ENCODE assay signal across 25 cellular contexts in genomic region chr2:145023331-145023934, GRCh38.
A peak's percentile ranks its signal among the peaks of the same experiment; 100 is the strongest.
DNase-seq lines count a peak whose midpoint lies in the region; ATAC-seq and TF ChIP-seq lines count a peak whose summit lies in the region.
"Had no signal": no experiment of that assay in that cellular context is flagged by ENCODE, and none has a peak within 500 bp of the region (broad histone marks: within the 10 kb centered on the region; RNA-seq: fewer than 3 reads in every experiment).

No MANE protein-coding gene starts in this region.

- no peak for ATAC-seq in GM19452 (IDR thresholded peaks at IDR 0.05; ENCODE audit: unreplicated experiment)
- ATAC-seq: activated naive CD4-positive, alpha-beta T cell treated with anti-CD3 and anti-CD28 coated beads, Interleukin-2, amount 50 U/mL, for 72 hours; stimulated activated naive CD8-positive, alpha-beta T cell treated with anti-CD3 and anti-CD28 coated beads, Interleukin-15, Interleukin-2, amounts not matched to agents 100 U/mL and 50 U/mL, for 24 hours had no signal

- WGBS in smooth muscle cell (ENCODE audit: low lambda C conversion rate), result 77% methylated on average over 3 of the region's 3 CpGs
- 75 to 85% methylated on average over 3 of the region's 3 CpGs for WGBS in sigmoid colon, 2 donors
- WGBS in prostate gland, result 48% methylated on average over 3 of the region's 3 CpGs

- intact Hi-C loops in sigmoid colon (cut with DNase I) (no loop called here), prostate gland (cut with DNase I) (no loop called here)

- TF ChIP-seq CTCF in AG04450 (IDR thresholded peaks at IDR 0.05; ENCODE audit: low read depth, low read length) (no peak), fibroblast of the aortic adventitia (IDR thresholded peaks at IDR 0.05; ENCODE audit: insufficient read depth, low read length) (no peak), smooth muscle cell (IDR thresholded peaks at IDR 0.05; ENCODE audit: borderline replicate concordance, insufficient read depth, poor library complexity, severe bottlenecking) (no peak), sigmoid colon (IDR thresholded peaks at IDR 0.05) (no peak), prostate gland (IDR thresholded peaks at IDR 0.05) (no peak)

- H3K4me2 ChIP-seq in smooth muscle cell, result peak overlapping the region; percentile 71

- DNase-seq in AG04450 (ENCODE audit: low read depth, low spot score) (no peak), SJSA1 (ENCODE audit: low read depth in 1 of 2, low spot score in 2 of 2) (no peak), fibroblast of the aortic adventitia (ENCODE audit: low read depth) (no peak), smooth muscle cell (lab: John Stamatoyannopoulos, UW; ENCODE audit: unreplicated experiment) (no peak), nucleus accumbens (lab: John Stamatoyannopoulos, UW) (no peak), sigmoid colon (no peak), prostate gland (ENCODE audit: low spot score) (no peak)
- DNase-seq: body of pancreas; CD4-positive, CD25-positive, alpha-beta regulatory T cell; cortex of kidney; endodermal cell; left cardiac atrium; NCI-H1417 treated with DMSO at 0.1 percent for 48 hours; NCI-H2107; NCI-H510A; nephron progenitor cell; Peyer's patch; small intestine; stimulated activated CD4-positive, alpha-beta T cell treated with anti-CD3 and anti-CD28 coated beads, Interleukin-4, amount 100 ng/mL, for 1 hour; stimulated activated naive CD8-positive, alpha-beta T cell treated with anti-CD3 and anti-CD28 coated beads, Interleukin-15, Interleukin-2, amounts not matched to agents 100 U/mL and 50 U/mL, for 24 hours had no signal

- H3K36me3 ChIP-seq in SJSA1, result no peaks in the 10 kb centered on the region
- no peaks in the 10 kb centered on the region for H3K36me3 ChIP-seq in smooth muscle cell (ENCODE audit: low read depth)
- H3K36me3 ChIP-seq in sigmoid colon, result no peaks in the 10 kb centered on the region
- no peaks in the 10 kb centered on the region for H3K36me3 ChIP-seq in prostate gland
- H3K36me3 ChIP-seq: HAP-1, Peyer's patch had no signal

- peak overlapping the region; percentile 32 for H3K9ac ChIP-seq in smooth muscle cell (ENCODE audit: low read depth)

- H4K20me1 ChIP-seq in smooth muscle cell (ENCODE audit: low read depth), result no peaks in the 10 kb centered on the region

- H3K4me3 ChIP-seq in AG04450 (ENCODE audit: low read depth, low read length), result no peak overlapping the region
- H3K4me3 ChIP-seq in SJSA1, result no peak overlapping the region
- H3K4me3 ChIP-seq in fibroblast of the aortic adventitia (ENCODE audit: low read depth, low read length), result peak overlapping the region; percentile 19
- no peak overlapping the region for H3K4me3 ChIP-seq in smooth muscle cell
- no peak overlapping the region for H3K4me3 ChIP-seq in sigmoid colon
- no peak overlapping the region for H3K4me3 ChIP-seq in prostate gland
- H3K4me3 ChIP-seq: body of pancreas, HAP-1, Peyer's patch, SK-N-MC had no signal

- H3F3A ChIP-seq in smooth muscle cell (ENCODE audit: low read depth), result no peaks in the 10 kb centered on the region

- CTCF ChIA-PET in AG04450 (lab: Charles Lee), result interaction anchor here (0.6 kb wide), 1 partner anchor 543 kb away, joined by 4 read pairs; no protein-coding TSS in a partner anchor

- H3K4me1 ChIP-seq in SJSA1 (replicated peaks), result peaks cover 5% of the 10 kb centered on the region; the same call in 1 of the 2 replicates
- peaks cover 23% of the 10 kb centered on the region for H3K4me1 ChIP-seq in smooth muscle cell (ENCODE audit: low read depth)
- peaks cover 0 to 10% (median 0%) of the 10 kb centered on the region in 4 donors for H3K4me1 ChIP-seq in sigmoid colon
- no peaks in the 10 kb centered on the region for H3K4me1 ChIP-seq in prostate gland (replicated peaks)
- H3K4me1 ChIP-seq: body of pancreas, HAP-1, Peyer's patch had no signal

- POLR2A ChIA-PET in AG04450 (lab: Yijun Ruan, JAX), result interaction anchor here (0.6 kb wide), 2 partner anchors 17 to 94 kb away, joined by 3 to 5 read pairs; no protein-coding TSS in a partner anchor

- H3K27ac ChIP-seq in AG04450 (ENCODE audit: low read depth, low read length) (peak overlapping the region; percentile 23), SJSA1 (peak overlapping the region; percentile 13; the same call in 1 of the 2 replicates), smooth muscle cell (ENCODE audit: low read depth) (peak overlapping the region; percentile 80), sigmoid colon (no peak overlapping the region), prostate gland (no peak overlapping the region)
- H3K27ac ChIP-seq: body of pancreas, Peyer's patch, SK-N-MC, VCaP had no signal

- H3K9me3 ChIP-seq in AG04450 (ENCODE audit: control insufficient read depth, insufficient read depth, low read length) (no peaks in the 10 kb centered on the region), SJSA1 (replicated peaks) (no peaks in the 10 kb centered on the region), smooth muscle cell (replicated peaks; ENCODE audit: low read depth) (no peaks in the 10 kb centered on the region), sigmoid colon (no peaks in the 10 kb centered on the region), prostate gland (no peaks in the 10 kb centered on the region)
- H3K9me3 ChIP-seq: body of pancreas, HAP-1, Peyer's patch had no signal

- TF ChIP-seq POLR2A in sigmoid colon (IDR thresholded peaks at IDR 0.05) (no peak), prostate gland (IDR thresholded peaks at IDR 0.05) (no peak)

- H3K27me3 ChIP-seq in AG04450 (ENCODE audit: control insufficient read depth, insufficient read depth, low read length) (no peaks in the 10 kb centered on the region), SJSA1 (replicated peaks) (no peaks in the 10 kb centered on the region), smooth muscle cell (ENCODE audit: low read depth) (no peaks in the 10 kb centered on the region), sigmoid colon (peaks cover 0 to 4% (median 3%) of the 10 kb centered on the region in 3 donors), prostate gland (replicated peaks; ENCODE audit: insufficient read depth) (no peaks in the 10 kb centered on the region)
- H3K27me3 ChIP-seq: body of pancreas, Peyer's patch had no signal

- no peaks in the 10 kb centered on the region for H3K79me2 ChIP-seq in smooth muscle cell (ENCODE audit: low read depth)

- no peak for TF ChIP-seq EP300 in sigmoid colon (IDR thresholded peaks at IDR 0.05)

- H2AFZ ChIP-seq in smooth muscle cell (ENCODE audit: low read depth), result no peak overlapping the region

Comparison
In these comparisons a context has a peak if more than half of its experiments do, and no peak if none do; other contexts are left out.
1. H3K27ac ChIP-seq: peak in AG04450 (single experiment), SJSA1 (single experiment) and smooth muscle cell (single experiment); none in sigmoid colon (0 of 4) and prostate gland (0 of 2).